ENCODE assay signal across 26 cellular contexts in genomic region chr15:34282384-34282783, GRCh38.
"Had no signal": no experiment of that assay in that cellular context is flagged by ENCODE, and none has a peak within 500 bp of the region (broad histone marks: within the 10 kb centered on the region; RNA-seq: fewer than 3 reads in every experiment).

No MANE protein-coding gene starts in this region.

- H3K4me3 ChIP-seq: coronary artery, esophagus squamous epithelium, gastrocnemius medialis, heart right ventricle, left lung, lower lobe of right lung, mucosa of descending colon had no signal

- H3K27ac ChIP-seq: coronary artery, epithelial cell of prostate, esophagus squamous epithelium, gastrocnemius medialis, heart right ventricle, left lung, lower lobe of right lung had no signal

- ATAC-seq: effector memory CD8-positive, alpha-beta T cell; esophagus mucosa; gastrocnemius medialis; heart right ventricle; left cardiac atrium; left lung; left ventricle myocardium superior; lower lobe of right lung; mucosa of descending colon had no signal

- H3K36me3 ChIP-seq: esophagus squamous epithelium, gastrocnemius medialis, heart right ventricle, left lung, lower lobe of right lung had no signal

- FAIRE-seq: colon, endometrium, islet of Langerhans, keratinocyte had no signal

- H3K4me1 ChIP-seq: gastrocnemius medialis, left lung, lower lobe of right lung had no signal

- H3K9me3 ChIP-seq: esophagus squamous epithelium, gastrocnemius medialis, heart right ventricle, left lung, lower lobe of right lung, mucosa of descending colon had no signal

- DNase-seq: effector CD8-positive, alpha-beta T cell; effector memory CD8-positive, alpha-beta T cell; endodermal cell; erythroblast; esophagus squamous epithelium; foreskin fibroblast; foreskin melanocyte; gastrocnemius medialis; glutamatergic neuron; head of caudate nucleus; heart right ventricle; hippocampal formation; left cardiac atrium; left lung; left ventricle myocardium superior; lower lobe of right lung; mesenchymal stem cell; mucosa of descending colon; naive B cell had no signal

- H3K27me3 ChIP-seq: esophagus squamous epithelium, gastrocnemius medialis, heart right ventricle, left lung had no signal
